Comparison of ENCODE assay signal across 8 cellular contexts in genomic region chr10:102660891-102661613, GRCh38. TPM values are rescaled to one million over a fixed set of nuclear protein-coding genes. Genes with fewer than 3 reads are reported as not detected.
DNase-seq lines count a peak whose midpoint lies in the region; ATAC-seq and TF ChIP-seq lines count a peak whose summit lies in the region.

No MANE protein-coding gene starts in this region.

- H3K27ac ChIP-seq in thoracic aorta, result no peak overlapping the region

- peak; percentile 74 for ATAC-seq in HG03342 (IDR thresholded peaks at IDR 0.05; ENCODE audit: unreplicated experiment)
- no peak for ATAC-seq in thoracic aorta (ENCODE audit: insufficient number of reproducible peaks, low FRiP score, low read depth)

- H3K4me3 ChIP-seq in BE2C (ENCODE audit: low read depth, low read length) (peak overlapping the region; percentile 23), cardiac fibroblast (replicated peaks in 1 of 2; ENCODE audit: low read depth in 2 of 2, low read length in 2 of 2) (no peak overlapping the region), mucosa of stomach (ENCODE audit: low read length) (no peak overlapping the region), thoracic aorta (peak overlapping the region; percentile 27)

- TF ChIP-seq CTCF in BE2C (IDR thresholded peaks at IDR 0.05; ENCODE audit: low read depth, low read length), result no peak
- TF ChIP-seq CTCF in cardiac fibroblast (IDR thresholded peaks at IDR 0.05; ENCODE audit: low read depth, low read length), result no peak
- no peak for TF ChIP-seq CTCF in thoracic aorta (IDR thresholded peaks at IDR 0.05)

- peak overlapping the region; percentile 43 for H3K9ac ChIP-seq in mucosa of stomach (ENCODE audit: low read length)

- H3K27me3 ChIP-seq in BE2C, result no peaks in the 10 kb centered on the region
- H3K27me3 ChIP-seq in mucosa of stomach (ENCODE audit: control insufficient read depth, insufficient read depth, low read length), result no peaks in the 10 kb centered on the region
- H3K27me3 ChIP-seq in thoracic aorta (replicated peaks; ENCODE audit: insufficient read depth), result no peaks in the 10 kb centered on the region

- H3K4me1 ChIP-seq in BE2C (peaks cover 10% of the 10 kb centered on the region), mucosa of stomach (ENCODE audit: control insufficient read depth, insufficient read depth, low read length) (peaks cover 55% of the 10 kb centered on the region), thoracic aorta (ENCODE audit: control insufficient read depth in 1 of 2, low read depth in 2 of 2) (peaks cover 3 to 22% of the 10 kb centered on the region in 2 donors)

- no peaks in the 10 kb centered on the region for H3K9me3 ChIP-seq in BE2C
- H3K9me3 ChIP-seq in mucosa of stomach (ENCODE audit: control insufficient read depth, low read length), result no peaks in the 10 kb centered on the region
- no peaks in the 10 kb centered on the region for H3K9me3 ChIP-seq in thoracic aorta

- peak; percentile 58 for DNase-seq in BE2C
- DNase-seq in GM19238 (ENCODE audit: insufficient read length, low spot score), result peak; percentile 90
- DNase-seq in T-helper 2 cell, result peak; percentile 25 to 78 (median 47)
- DNase-seq in cardiac fibroblast (ENCODE audit: low read depth in 2 of 2), result peak; percentile 72 to 74
- DNase-seq in thoracic aorta (ENCODE audit: low spot score), result no peak
- DNase-seq in SIG-M5 (lab: John Stamatoyannopoulos, UW), result no peak

- H3K36me3 ChIP-seq in BE2C (peaks cover 18% of the 10 kb centered on the region), mucosa of stomach (ENCODE audit: control insufficient read depth, insufficient read depth, low read length) (peaks cover 4% of the 10 kb centered on the region), thoracic aorta (peaks cover 25% of the 10 kb centered on the region)

RNA-seq across cellular contexts. Expression of gene TRIM8, which starts 16.8 kb away (rescaled TPM):
- polyA plus RNA-seq in BE2C (2012; ENCODE audit: insufficient read depth, insufficient read length, low read depth), result 148 TPM
- total RNA-seq in thoracic aorta, result 100 to 1,000 TPM; 154 to 192 TPM

RNA-seq across cellular contexts. Expression of gene ARL3, which starts 53.1 kb away (rescaled TPM):
- polyA plus RNA-seq in BE2C (2012; ENCODE audit: insufficient read depth, insufficient read length, low read depth), result 17.9 TPM
- total RNA-seq in thoracic aorta, result 1 to 10 TPM; 5.1 to 8.8 TPM

RNA-seq across cellular contexts. Expression of gene SFXN2, which starts 53.4 kb away (rescaled TPM):
- polyA plus RNA-seq in BE2C (2012; ENCODE audit: insufficient read depth, insufficient read length, low read depth), result 4.8 TPM
- 10 to 100 TPM in 1 of 2 donors, 1 to 10 TPM in 1; 1.6 to 18.3 TPM for total RNA-seq in thoracic aorta

Comparison
In these comparisons a context has a peak if more than half of its experiments do, and no peak if none do; other contexts are left out.
1. DNase-seq: peak in BE2C (single experiment), GM19238 (single experiment), T-helper 2 cell (5 of 5) and cardiac fibroblast (2 of 2); none in thoracic aorta (single experiment) and SIG-M5 (single experiment).
2. H3K4me3 ChIP-seq: peak in BE2C (single experiment) and thoracic aorta (single experiment); none in cardiac fibroblast (0 of 2) and mucosa of stomach (single experiment).